19 cellular contexts compared by ENCODE assay signal in the genomic region with DNA sequence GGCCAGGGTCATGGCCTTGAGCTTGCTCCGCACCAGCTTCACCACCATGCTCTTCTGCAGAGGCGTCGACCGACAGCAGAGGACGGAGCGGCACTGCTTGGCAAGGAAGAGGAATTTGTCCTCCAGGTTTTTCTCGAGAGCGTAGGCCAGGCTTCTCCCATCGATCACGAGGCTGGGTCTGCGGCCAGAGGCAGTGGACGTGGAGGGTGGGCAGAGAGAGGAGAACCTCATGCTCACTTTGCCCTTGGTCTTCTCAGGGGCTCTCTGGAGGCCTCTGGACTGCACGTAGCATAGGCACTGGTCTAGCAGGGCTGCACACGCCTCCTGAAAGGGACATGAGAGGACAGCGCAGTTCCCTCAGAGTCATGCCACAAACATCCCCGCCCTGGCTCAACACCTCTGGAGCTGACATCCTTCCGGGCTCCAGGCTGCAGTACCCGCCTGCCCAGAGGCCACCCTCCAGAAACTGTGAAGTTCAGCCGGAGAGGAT.
"Had no signal": no experiment of that assay in that cellular context is flagged by ENCODE, and none has a peak within 500 bp of the region (broad histone marks: within the 10 kb centered on the region; RNA-seq: fewer than 3 reads in every experiment).

No MANE protein-coding gene starts in this region.

- ATAC-seq: activated CD8-positive, alpha-beta T cell treated with anti-CD3 and anti-CD28 coated beads for 36 hours; activated T-cell treated with anti-CD3 and anti-CD28 coated beads, Interleukin-2, amount 50 U/mL, for 72 hours; T-cell had no signal

- H3K27ac Mint-ChIP-seq: activated CD8-positive, alpha-beta T cell treated with anti-CD3 and anti-CD28 coated beads for 36 hours; activated naive CD4-positive, alpha-beta T cell treated with anti-CD3 and anti-CD28 coated beads, Interleukin-2, amount 50 U/mL, for 24 hours; activated T-cell treated with anti-CD3 and anti-CD28 coated beads, Interleukin-2, amount 50 U/mL, for 72 hours; activated T-helper 2 cell treated with anti-CD3 and anti-CD28 coated beads, Interferon-gamma antibody, Interleukin-2, Interleukin-4, amounts not matched to agents 10 μg/mL and 5 μg/mL and 100 μg/mL, durations not matched to agents 14 hours and 24 hours and 36 hours; T-cell had no signal

- H3K27me3 Mint-ChIP-seq: activated CD8-positive, alpha-beta T cell treated with anti-CD3 and anti-CD28 coated beads for 36 hours; activated naive CD4-positive, alpha-beta T cell treated with anti-CD3 and anti-CD28 coated beads, Interleukin-2, amount 50 U/mL, for 24 hours; T-cell had no signal

- DNase-seq: activated CD4-positive, CD25-positive, alpha-beta regulatory T cell; activated CD8-positive, alpha-beta memory T cell treated with anti-CD3 and anti-CD28 coated beads, Interleukin-2, amount 50 U/mL, for 4 hours; activated CD8-positive, alpha-beta T cell treated with anti-CD3 and anti-CD28 coated beads for 36 hours; activated naive CD4-positive, alpha-beta T cell; activated T-cell treated with anti-CD3 and anti-CD28 coated beads, Interleukin-2, amount 50 U/mL, for 72 hours; MG63; MV-4-11; NCI-H1092 treated with DMSO at 0.1 percent for 48 hours; NCI-H1417 treated with DMSO at 0.1 percent for 48 hours; NCI-H1694; NCI-H2029; NCI-H2107; NCI-H2171 treated with DMSO at 0.1 percent for 48 hours; T-cell had no signal

- H3K27me3 ChIP-seq: breast epithelium, MG63 had no signal

- H3K4me3 Mint-ChIP-seq: activated CD8-positive, alpha-beta T cell treated with anti-CD3 and anti-CD28 coated beads for 36 hours; activated naive CD4-positive, alpha-beta T cell treated with anti-CD3 and anti-CD28 coated beads, Interleukin-2, amount 50 U/mL, for 24 hours; activated T-cell treated with anti-CD3 and anti-CD28 coated beads, Interleukin-2, amount 50 U/mL, for 72 hours; T-cell had no signal

- H3K27ac ChIP-seq: breast epithelium, SK-N-MC, VCaP had no signal

- H3K4me1 ChIP-seq: breast epithelium had no signal

- H3K4me1 Mint-ChIP-seq: activated naive CD4-positive, alpha-beta T cell treated with anti-CD3 and anti-CD28 coated beads, Interleukin-2, amount 50 U/mL, for 24 hours; T-cell had no signal

- H3K9me3 ChIP-seq: breast epithelium, MG63 had no signal

- H3K9me3 Mint-ChIP-seq: activated CD8-positive, alpha-beta T cell treated with anti-CD3 and anti-CD28 coated beads for 36 hours; activated naive CD4-positive, alpha-beta T cell treated with anti-CD3 and anti-CD28 coated beads, Interleukin-2, amount 50 U/mL, for 24 hours; activated T-cell treated with anti-CD3 and anti-CD28 coated beads, Interleukin-2, amount 50 U/mL, for 72 hours; activated T-helper 2 cell treated with anti-CD3 and anti-CD28 coated beads, Interferon-gamma antibody, Interleukin-2, Interleukin-4, amounts not matched to agents 10 μg/mL and 5 μg/mL and 100 μg/mL, durations not matched to agents 14 hours and 24 hours and 36 hours; T-cell had no signal

- H3K4me3 ChIP-seq: breast epithelium, MG63, SK-N-MC had no signal

- H3K36me3 ChIP-seq: breast epithelium, MG63 had no signal
